In the genomic region with DNA sequence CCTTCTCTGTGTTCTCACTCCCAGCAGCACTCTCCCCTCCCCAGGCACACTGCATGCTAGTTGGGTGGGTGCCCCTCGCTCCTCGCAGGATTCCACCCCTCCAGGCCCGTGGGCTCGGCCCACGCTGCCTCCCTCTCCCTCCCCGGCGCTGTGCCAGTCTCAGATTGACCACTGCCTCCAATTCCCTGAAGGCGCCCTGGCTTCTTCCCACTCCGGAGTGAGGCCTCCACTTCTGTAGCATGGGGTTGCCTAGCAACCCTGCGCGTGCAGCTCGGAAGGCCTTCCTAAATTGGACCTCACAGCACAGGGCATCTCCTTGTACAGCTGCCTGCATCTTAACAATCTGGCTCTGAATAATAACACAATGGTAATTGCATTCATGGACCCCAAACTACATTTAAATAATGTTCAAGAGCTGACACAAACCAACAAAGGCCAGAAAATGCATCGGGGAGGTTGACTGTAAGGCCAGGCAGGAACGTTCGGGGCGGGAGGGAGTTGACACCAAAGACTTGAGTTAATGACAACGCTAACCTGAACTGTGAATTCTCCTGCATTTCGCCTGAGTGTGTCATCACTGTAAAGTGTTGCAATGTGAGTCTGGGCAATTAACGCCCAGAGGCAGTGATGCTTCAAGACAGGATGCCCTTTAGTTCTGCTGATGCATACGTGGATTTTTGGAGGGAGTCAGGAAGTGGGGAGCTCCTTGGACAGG, we compare ENCODE assay signal across 15 cellular contexts.
A peak's percentile ranks its signal among the peaks of the same experiment; 100 is the strongest.
DNase-seq lines count a peak whose midpoint lies in the region; ATAC-seq, FAIRE-seq and TF ChIP-seq lines count a peak whose summit lies in the region.
"Had no signal": no experiment of that assay in that cellular context is flagged by ENCODE, and none has a peak within 500 bp of the region (broad histone marks: within the 10 kb centered on the region; RNA-seq: fewer than 3 reads in every experiment).

No MANE protein-coding gene starts in this region.

- CTCF ChIA-PET in K562 (lab: Yijun Ruan, JAX; ENCODE audit: low intra/inter-chr PET ratio) = no interaction called here

- H3K36me3 ChIP-seq in K562 (ENCODE audit: control insufficient read depth, insufficient read depth, low read length) (no peaks in the 10 kb centered on the region), aorta (ENCODE audit: control insufficient read depth in 1 of 2, insufficient read depth in 2 of 2, low read length in 1 of 2) (peaks cover 0 to 2% of the 10 kb centered on the region in 2 donors)
- H3K36me3 ChIP-seq: right lobe of liver, upper lobe of left lung had no signal

- TF ChIP-seq EP300 in K562 (IDR thresholded peaks at IDR 0.05; ENCODE audit: low read length) = no peak

- no peak for TF ChIP-seq CTCF in K562 (IDR thresholded peaks at IDR 0.05 in 2 of 3, conservative IDR thresholded peaks at IDR 0.05 in 1 of 3; ENCODE audit: insufficient read depth in 2 of 3, low read depth in 1 of 3, low read length in 3 of 3)

- BruUV-seq in K562 (replicated peaks; lab: Mats Ljungman, UMichigan) = no TSS peak

- H3K4me1 ChIP-seq in K562 (replicated peaks in 1 of 2; ENCODE audit: control insufficient read depth in 2 of 2, insufficient read depth in 2 of 2, low read length in 2 of 2) (no peaks in the 10 kb centered on the region), aorta (ENCODE audit: control insufficient read depth in 1 of 2, insufficient read depth in 2 of 2, low read length in 2 of 2) (no peaks in the 10 kb centered on the region)
- H3K4me1 ChIP-seq: upper lobe of left lung had no signal

- H2AFZ ChIP-seq in K562 (ENCODE audit: low read depth, low read length) = no peak overlapping the region

- 0% methylated on average over 18 of the region's 20 CpGs for WGBS in K562 (ENCODE audit: insufficient coverage, low coverage, missing lambda C conversion rate)
- WGBS in aorta, 2 donors = 55 to 58% methylated on average over 20 of the region's 20 CpGs

- no peak for FAIRE-seq in K562 (lab: Jason Lieb, UNC)
- FAIRE-seq: GM18507 had no signal

- TF ChIP-seq RAD21 in K562 (CRISPR knock-in tag; conservative IDR thresholded peaks at IDR 0.05 in 1 of 2, IDR thresholded peaks at IDR 0.05 in 1 of 2) = no peak

- H4K20me1 ChIP-seq in K562 (replicated peaks; ENCODE audit: control insufficient read depth, insufficient read depth, low read length) = no peaks in the 10 kb centered on the region

- H3K27me3 ChIP-seq in K562 (ENCODE audit: control insufficient read depth in 2 of 2, insufficient read depth in 2 of 2, low read length in 2 of 2) = peaks cover 0 to 20% of the 10 kb centered on the region in 2 experiments; a peak in 2 of 5 replicates
- no peaks in the 10 kb centered on the region for H3K27me3 ChIP-seq in aorta (ENCODE audit: control insufficient read depth in 1 of 2, insufficient read depth in 2 of 2, low read length in 1 of 2)
- H3K27me3 ChIP-seq: right lobe of liver, upper lobe of left lung had no signal

- peak; percentile 12 for DNase-seq in activated CD8-positive, alpha-beta memory T cell treated with anti-CD3 and anti-CD28 coated beads, Interleukin-2, amount 50 U/mL, for 48 hours
- DNase-seq in activated CD8-positive, alpha-beta memory T cell treated with anti-CD3 and anti-CD28 coated beads for 24 hours = no peak
- no peak for DNase-seq in K562 (ENCODE audit: extremely low read depth in 1 of 4, low spot score in 3 of 4)
- DNase-seq in kidney glomerular epithelial cell (lab: John Stamatoyannopoulos, UW) = peak; percentile 70
- no peak for DNase-seq in aorta
- no peak for DNase-seq in mesenteric fat pad (ENCODE audit: low spot score)
- no peak for DNase-seq in KBM-7
- DNase-seq: activated CD8-positive, alpha-beta T cell treated with anti-CD3 and anti-CD28 coated beads for 36 hours; activated naive CD4-positive, alpha-beta T cell treated with anti-CD3 and anti-CD28 coated beads, Interleukin-2, amount 50 U/mL, for 16 hours; right lobe of liver had no signal

- H3K9me3 ChIP-seq in K562 (replicated peaks; ENCODE audit: control insufficient read depth, insufficient read depth, low read depth, low read length) (no peaks in the 10 kb centered on the region), aorta (ENCODE audit: control insufficient read depth, low read length) (no peaks in the 10 kb centered on the region)
- H3K9me3 ChIP-seq: right lobe of liver, upper lobe of left lung had no signal

- H3K4me2 ChIP-seq in K562 (ENCODE audit: insufficient read depth, low read length) = no peak overlapping the region

- TF ChIP-seq POLR2A in K562 (conservative IDR thresholded peaks at IDR 0.05) = no peak

- no peak overlapping the region for H3K4me3 ChIP-seq in K562
- no peak overlapping the region for H3K4me3 ChIP-seq in aorta (ENCODE audit: low read length in 2 of 2)
- H3K4me3 ChIP-seq: coronary artery, lung, right lobe of liver, upper lobe of left lung had no signal

- no peaks in the 10 kb centered on the region for H3K79me2 ChIP-seq in K562 (ENCODE audit: control insufficient read depth, insufficient read depth, low read length)

- no peaks in the 10 kb centered on the region for H3K9me1 ChIP-seq in K562 (ENCODE audit: control insufficient read depth, insufficient read depth, low read length)

- H3K27ac ChIP-seq in K562 (ENCODE audit: extremely low read depth, low read depth, low read length) (no peak overlapping the region), aorta (ENCODE audit: low read depth in 1 of 2, low read length in 2 of 2) (no peak overlapping the region)
- H3K27ac ChIP-seq: right lobe of liver, upper lobe of left lung had no signal

- in situ Hi-C loops in K562 (cut with MboI) (no loop called here), KBM-7 (cut with MboI; ENCODE audit: low pct_unique_long_range_greater_than_20kb, low sequenced_read_pairs) (no loop called here)

- POLR2A ChIA-PET in K562 (lab: Yijun Ruan, JAX) = no interaction called here

- no peak overlapping the region for H3K9ac ChIP-seq in K562 (ENCODE audit: insufficient read depth in 1 of 2, low read depth in 2 of 2, low read length in 2 of 2)

- ATAC-seq in K562 = no peak
- peak; percentile 64 for ATAC-seq in aorta (ENCODE audit: low FRiP score)
- ATAC-seq in HG02763 (IDR thresholded peaks at IDR 0.05; ENCODE audit: unreplicated experiment) = no peak
- ATAC-seq: activated CD8-positive, alpha-beta T cell treated with anti-CD3 and anti-CD28 coated beads for 36 hours had no signal

- intact Hi-C loops in K562 (cut with micrococcal nuclease) (no loop called here), aorta (cut with DNase I) (no loop called here)

Comparison
In these comparisons a context has a peak if more than half of its experiments do, and no peak if none do; other contexts are left out.
1. DNase-seq: peak in activated CD8-positive, alpha-beta memory T cell treated with anti-CD3 and anti-CD28 coated beads, Interleukin-2, amount 50 U/mL, for 48 hours (single experiment) and kidney glomerular epithelial cell (single experiment); none in activated CD8-positive, alpha-beta memory T cell treated with anti-CD3 and anti-CD28 coated beads for 24 hours (single experiment), K562 (0 of 4), aorta (0 of 2), mesenteric fat pad (single experiment) and KBM-7 (single experiment).